10 cellular contexts compared by ENCODE assay signal in the genomic region with DNA sequence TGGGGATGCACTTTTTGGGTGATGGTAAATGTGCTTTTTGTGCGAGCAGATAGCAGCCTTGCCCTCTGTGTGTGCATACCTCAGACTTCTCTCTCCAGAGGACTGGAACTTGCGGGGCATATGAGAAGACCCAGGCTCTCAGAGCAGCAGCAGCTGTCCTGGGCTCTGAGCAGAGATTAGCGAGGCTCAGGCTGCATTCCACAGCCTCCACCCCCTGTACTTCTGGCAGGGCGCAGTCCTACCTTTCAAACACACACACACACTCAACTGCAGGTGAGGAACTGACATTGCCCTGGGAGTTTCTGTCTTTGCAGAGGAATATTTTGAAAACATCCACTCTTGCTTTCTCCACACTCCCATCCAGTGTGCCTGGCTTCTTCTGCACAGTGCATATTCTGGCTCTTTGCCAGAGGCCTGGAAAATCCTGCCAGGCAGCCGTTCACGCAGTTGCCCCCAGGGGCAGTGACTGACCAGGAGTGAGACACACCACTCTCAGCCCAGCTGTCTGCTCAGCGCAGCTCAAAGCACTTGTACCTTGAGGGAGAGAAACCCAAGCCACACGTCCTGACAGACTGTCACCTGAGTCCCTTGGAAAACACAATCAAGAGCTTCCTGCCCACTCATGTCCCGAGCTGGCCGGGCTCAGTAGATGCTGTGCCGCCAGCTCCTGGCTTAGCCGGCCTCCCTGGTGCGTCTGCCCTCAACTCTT.
DNase-seq lines count a peak whose midpoint lies in the region; ATAC-seq and TF ChIP-seq lines count a peak whose summit lies in the region.
"Had no signal": no experiment of that assay in that cellular context is flagged by ENCODE, and none has a peak within 500 bp of the region (broad histone marks: within the 10 kb centered on the region; RNA-seq: fewer than 3 reads in every experiment).

No MANE protein-coding gene starts in this region.

- no peaks in the 10 kb centered on the region for H3K27me3 Mint-ChIP-seq in neural crest cell (ENCODE audit: low read depth)
- peaks cover 49% of the 10 kb centered on the region for H3K27me3 Mint-ChIP-seq in T-helper 17 cell

- H3K4me3 Mint-ChIP-seq in neural crest cell = no peak overlapping the region
- no peak overlapping the region for H3K4me3 Mint-ChIP-seq in T-helper 17 cell
- H3K4me3 Mint-ChIP-seq: activated naive CD4-positive, alpha-beta T cell treated with anti-CD3 and anti-CD28 coated beads for 36 hours had no signal

- H3K9me3 Mint-ChIP-seq in neural crest cell = peaks cover 6% of the 10 kb centered on the region
- H3K9me3 Mint-ChIP-seq: activated naive CD4-positive, alpha-beta T cell treated with anti-CD3 and anti-CD28 coated beads for 36 hours; naive B cell had no signal

- TF ChIP-seq CTCF in neural crest cell (conservative IDR thresholded peaks at IDR 0.05) = peak; percentile 46

- no peaks in the 10 kb centered on the region for H3K9me3 ChIP-seq in T-helper 17 cell (ENCODE audit: control insufficient read depth, low read length, poor library complexity, severe bottlenecking)

- H3K36me3 Mint-ChIP-seq in neural crest cell (ENCODE audit: low read depth) (no peaks in the 10 kb centered on the region), T-helper 17 cell (ENCODE audit: low read depth) (peaks cover 5% of the 10 kb centered on the region)
- H3K36me3 Mint-ChIP-seq: naive B cell had no signal

- H3K4me1 Mint-ChIP-seq in neural crest cell (peaks cover 4% of the 10 kb centered on the region), T-helper 17 cell (no peaks in the 10 kb centered on the region)

- DNase-seq in DMS79 treated with DMSO at 0.1 percent for 48 hours (lab: John Stamatoyannopoulos, UW) = peak; percentile 68
- peak; percentile 49 for DNase-seq in NCI-H2196 treated with DMSO at 0.1 percent for 48 hours (lab: John Stamatoyannopoulos, UW; ENCODE audit: unreplicated experiment)
- peak; percentile 73 for DNase-seq in cerebellar cortex (ENCODE audit: low spot score)
- DNase-seq in neural crest cell (ENCODE audit: low read depth, low spot score) = no peak
- DNase-seq in T-helper 17 cell = no peak
- no peak for DNase-seq in medulla oblongata (ENCODE audit: extremely low spot score)
- DNase-seq: activated naive CD4-positive, alpha-beta T cell treated with anti-CD3 and anti-CD28 coated beads for 36 hours; naive B cell had no signal

- ATAC-seq in T-helper 17 cell (no peak), GM19397 (IDR thresholded peaks at IDR 0.05; ENCODE audit: unreplicated experiment) (no peak), HG03280 (IDR thresholded peaks at IDR 0.05; ENCODE audit: unreplicated experiment) (no peak)

- H3K27ac Mint-ChIP-seq in neural crest cell (ENCODE audit: unreplicated experiment) = no peak overlapping the region
- H3K27ac Mint-ChIP-seq in T-helper 17 cell = no peak overlapping the region
- H3K27ac Mint-ChIP-seq: activated naive CD4-positive, alpha-beta T cell treated with anti-CD3 and anti-CD28 coated beads for 36 hours had no signal

Comparison
In these comparisons a context has a peak if more than half of its experiments do, and no peak if none do; other contexts are left out.
1. DNase-seq: peak in DMS79 treated with DMSO at 0.1 percent for 48 hours (single experiment), NCI-H2196 treated with DMSO at 0.1 percent for 48 hours (single experiment) and cerebellar cortex (single experiment); none in neural crest cell (single experiment), T-helper 17 cell (0 of 3) and medulla oblongata (single experiment).